ENCODE assay signal across 1 cellular context in the genomic region with DNA sequence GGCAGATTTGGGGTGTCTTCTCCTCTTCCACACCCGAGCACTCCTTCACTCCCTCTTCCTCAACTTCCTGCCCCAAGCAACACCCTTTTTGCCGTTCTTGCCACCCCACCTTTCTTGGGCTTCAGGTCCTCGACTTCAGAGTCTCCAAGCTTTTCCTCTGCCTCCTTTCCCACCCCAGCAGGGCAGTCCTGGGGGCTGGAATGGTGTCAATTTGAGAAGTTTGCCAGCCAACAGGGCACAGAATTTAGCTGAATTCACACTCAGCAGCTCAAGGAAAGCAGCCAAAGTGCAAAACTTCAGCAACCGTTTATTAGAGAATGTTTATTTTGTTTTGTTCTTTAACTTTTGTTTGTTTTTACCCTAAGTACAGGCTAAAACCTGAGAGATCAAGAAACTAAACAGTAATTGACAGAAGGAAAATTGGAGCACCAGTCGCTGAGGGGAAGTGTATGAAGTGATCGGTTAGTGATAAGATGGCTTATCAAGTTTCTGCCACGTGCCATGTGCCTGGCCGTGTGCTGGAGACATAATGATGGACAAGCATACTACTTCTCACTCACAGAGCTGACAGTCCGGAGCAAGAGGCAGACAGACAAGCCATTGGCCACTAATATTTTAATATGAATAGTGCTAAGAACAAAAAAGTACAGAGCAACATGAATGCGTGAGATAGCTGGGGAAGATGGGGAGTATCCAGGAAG.
TF ChIP-seq lines count a peak whose summit lies in the region.

No MANE protein-coding gene starts in this region.

TF ChIP-seq in SK-N-SH treated with all-trans-retinoic acid at 6 μM for 48 hours, 23 proteins besides CTCF, POLR2A, EP300 and RAD21 (continued from another document):
- TF ChIP-seq, protein P1, sequence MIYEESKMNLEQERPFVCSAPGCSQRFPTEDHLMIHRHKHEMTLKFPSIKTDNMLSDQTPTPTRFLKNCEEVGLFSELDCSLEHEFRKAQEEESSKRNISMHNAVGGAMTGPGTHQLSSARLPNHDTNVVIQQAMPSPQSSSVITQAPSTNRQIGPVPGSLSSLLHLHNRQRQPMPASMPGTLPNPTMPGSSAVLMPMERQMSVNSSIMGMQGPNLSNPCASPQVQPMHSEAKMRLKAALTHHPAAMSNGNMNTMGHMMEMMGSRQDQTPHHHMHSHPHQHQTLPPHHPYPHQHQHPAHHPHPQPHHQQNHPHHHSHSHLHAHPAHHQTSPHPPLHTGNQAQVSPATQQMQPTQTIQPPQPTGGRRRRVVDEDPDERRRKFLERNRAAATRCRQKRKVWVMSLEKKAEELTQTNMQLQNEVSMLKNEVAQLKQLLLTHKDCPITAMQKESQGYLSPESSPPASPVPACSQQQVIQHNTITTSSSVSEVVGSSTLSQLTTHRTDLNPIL (CRISPR knock-in tag; IDR thresholded peaks at IDR 0.05; ENCODE audit: low read depth) = no peak
- TF ChIP-seq ZNF8 (CRISPR knock-in tag; IDR thresholded peaks at IDR 0.05) (no peak), GLIS3 (CRISPR knock-in tag; IDR thresholded peaks at IDR 0.05) (no peak), RARB (CRISPR knock-in tag; IDR thresholded peaks at IDR 0.05) (no peak), SNAI2 (CRISPR knock-in tag; IDR thresholded peaks at IDR 0.05) (no peak), ESRRG (CRISPR knock-in tag; IDR thresholded peaks at IDR 0.05) (no peak), ZNF70 (CRISPR knock-in tag; IDR thresholded peaks at IDR 0.05) (no peak), OSR1 (CRISPR knock-in tag; IDR thresholded peaks at IDR 0.05) (no peak)
- TF ChIP-seq, protein P2, sequence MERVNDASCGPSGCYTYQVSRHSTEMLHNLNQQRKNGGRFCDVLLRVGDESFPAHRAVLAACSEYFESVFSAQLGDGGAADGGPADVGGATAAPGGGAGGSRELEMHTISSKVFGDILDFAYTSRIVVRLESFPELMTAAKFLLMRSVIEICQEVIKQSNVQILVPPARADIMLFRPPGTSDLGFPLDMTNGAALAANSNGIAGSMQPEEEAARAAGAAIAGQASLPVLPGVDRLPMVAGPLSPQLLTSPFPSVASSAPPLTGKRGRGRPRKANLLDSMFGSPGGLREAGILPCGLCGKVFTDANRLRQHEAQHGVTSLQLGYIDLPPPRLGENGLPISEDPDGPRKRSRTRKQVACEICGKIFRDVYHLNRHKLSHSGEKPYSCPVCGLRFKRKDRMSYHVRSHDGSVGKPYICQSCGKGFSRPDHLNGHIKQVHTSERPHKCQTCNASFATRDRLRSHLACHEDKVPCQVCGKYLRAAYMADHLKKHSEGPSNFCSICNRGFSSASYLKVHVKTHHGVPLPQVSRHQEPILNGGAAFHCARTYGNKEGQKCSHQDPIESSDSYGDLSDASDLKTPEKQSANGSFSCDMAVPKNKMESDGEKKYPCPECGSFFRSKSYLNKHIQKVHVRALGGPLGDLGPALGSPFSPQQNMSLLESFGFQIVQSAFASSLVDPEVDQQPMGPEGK (CRISPR knock-in tag; IDR thresholded peaks at IDR 0.05; ENCODE audit: borderline replicate concordance) = no peak
